Comparison of ENCODE assay signal across 8 cellular contexts in the genomic region with DNA sequence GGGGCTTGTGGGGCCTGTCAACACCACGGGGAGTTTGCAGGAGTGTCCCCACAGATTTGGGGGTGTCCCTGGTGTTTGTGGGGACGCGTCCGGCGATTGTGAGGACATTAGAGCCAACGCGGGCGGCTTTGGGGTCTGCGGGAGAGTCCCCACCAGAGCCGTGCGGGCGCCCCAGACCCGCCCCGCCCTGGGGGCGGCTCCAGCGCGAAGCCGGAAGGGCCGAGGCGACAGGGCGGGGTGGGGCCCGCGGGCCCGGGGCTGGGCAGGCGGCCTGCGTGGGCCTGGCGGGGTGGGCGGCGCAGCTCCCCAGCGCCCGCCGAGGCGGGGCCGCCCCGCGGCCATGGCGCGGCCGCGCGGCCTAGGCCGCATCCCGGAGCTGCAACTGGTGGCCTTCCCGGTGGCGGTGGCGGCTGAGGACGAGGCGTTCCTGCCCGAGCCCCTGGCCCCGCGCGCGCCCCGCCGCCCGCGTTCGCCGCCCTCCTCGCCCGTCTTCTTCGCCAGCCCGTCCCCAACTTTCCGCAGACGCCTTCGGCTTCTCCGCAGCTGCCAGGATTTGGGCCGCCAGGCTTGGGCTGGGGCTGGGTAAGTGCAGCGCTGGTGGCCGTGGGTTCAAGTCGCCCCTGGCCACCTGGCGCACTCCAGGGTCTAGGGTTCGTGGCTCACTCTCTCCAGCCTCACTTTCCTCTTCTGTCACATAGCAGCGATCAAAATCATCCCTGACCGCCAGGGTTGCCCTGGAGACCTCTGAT. TPM values are rescaled to one million over a fixed set of nuclear protein-coding genes. Genes with fewer than 3 reads are reported as not detected.
A peak's percentile ranks its signal among the peaks of the same experiment; 100 is the strongest.
DNase-seq lines count a peak whose midpoint lies in the region; ATAC-seq and TF ChIP-seq lines count a peak whose summit lies in the region.

No MANE protein-coding gene starts in this region.

- CTCF ChIA-PET in activated CD8-positive, alpha-beta memory T cell treated with anti-CD3 and anti-CD28 coated beads, Interleukin-2, amount 10 ng/mL, durations not matched to agents 7 days and 5 days (lab: Charles Lee): interaction anchor here (1.3 to 23.1 kb wide), 4 partner anchors 6 to 76 kb away, joined by 4 to 1020 read pairs (median 56); partner anchors contain the start of genes CDC37 and PDE4A

- H3K36me3 Mint-ChIP-seq in activated CD8-positive, alpha-beta memory T cell treated with anti-CD3 and anti-CD28 coated beads, Interleukin-2, amount 10 ng/mL, durations not matched to agents 7 days and 5 days: peaks cover 18% of the 10 kb centered on the region
- H3K36me3 Mint-ChIP-seq in progenitor cell of endocrine pancreas (ENCODE audit: insufficient read depth): no peaks in the 10 kb centered on the region

- DNase-seq in activated CD8-positive, alpha-beta memory T cell treated with anti-CD3 and anti-CD28 coated beads, Interleukin-2, amount 10 ng/mL, durations not matched to agents 7 days and 5 days: no peak
- no peak for DNase-seq in activated CD8-positive, alpha-beta memory T cell treated with anti-CD3 and anti-CD28 coated beads, Interleukin-2, amount 50 U/mL, for 48 hours
- DNase-seq in foreskin melanocyte (peak; percentile 24), progenitor cell of endocrine pancreas (ENCODE audit: low spot score, unreplicated experiment) (no peak), NCI-H446 treated with DMSO at 0.1 percent for 48 hours (lab: John Stamatoyannopoulos, UW) (no peak), germinal center (ENCODE audit: low spot score) (no peak)

- peak; percentile 10 for ATAC-seq in activated CD8-positive, alpha-beta memory T cell treated with anti-CD3 and anti-CD28 coated beads, Interleukin-2, amount 10 ng/mL, durations not matched to agents 7 days and 5 days
- ATAC-seq in SK-N-SH treated with all-trans-retinoic acid at 6 μM for 48 hours (peak; percentile 65), GM21526 (IDR thresholded peaks at IDR 0.05; ENCODE audit: low FRiP score, unreplicated experiment) (no peak)

- H3K9me3 Mint-ChIP-seq in activated CD8-positive, alpha-beta memory T cell treated with anti-CD3 and anti-CD28 coated beads, Interleukin-2, amount 10 ng/mL, durations not matched to agents 7 days and 5 days (ENCODE audit: low read depth): no peaks in the 10 kb centered on the region
- no peaks in the 10 kb centered on the region for H3K9me3 Mint-ChIP-seq in progenitor cell of endocrine pancreas (ENCODE audit: low read depth)

- H3K27me3 Mint-ChIP-seq in activated CD8-positive, alpha-beta memory T cell treated with anti-CD3 and anti-CD28 coated beads, Interleukin-2, amount 10 ng/mL, durations not matched to agents 7 days and 5 days: peaks cover 6% of the 10 kb centered on the region
- H3K27me3 Mint-ChIP-seq in progenitor cell of endocrine pancreas: peaks cover 75% of the 10 kb centered on the region

- H3K4me3 Mint-ChIP-seq in activated CD8-positive, alpha-beta memory T cell treated with anti-CD3 and anti-CD28 coated beads, Interleukin-2, amount 10 ng/mL, durations not matched to agents 7 days and 5 days: peak overlapping the region; percentile 80
- peak overlapping the region; percentile 61 for H3K4me3 Mint-ChIP-seq in progenitor cell of endocrine pancreas (ENCODE audit: low read depth)

- no peak for TF ChIP-seq CTCF in progenitor cell of endocrine pancreas (IDR thresholded peaks at IDR 0.05; ENCODE audit: unreplicated experiment)

- peak overlapping the region; percentile 96 for H3K27ac Mint-ChIP-seq in activated CD8-positive, alpha-beta memory T cell treated with anti-CD3 and anti-CD28 coated beads, Interleukin-2, amount 10 ng/mL, durations not matched to agents 7 days and 5 days
- H3K27ac Mint-ChIP-seq in progenitor cell of endocrine pancreas: no peak overlapping the region

- H3K4me1 Mint-ChIP-seq in activated CD8-positive, alpha-beta memory T cell treated with anti-CD3 and anti-CD28 coated beads, Interleukin-2, amount 10 ng/mL, durations not matched to agents 7 days and 5 days: peaks cover 80% of the 10 kb centered on the region
- no peaks in the 10 kb centered on the region for H3K4me1 Mint-ChIP-seq in progenitor cell of endocrine pancreas (ENCODE audit: low read depth)

TF ChIP-seq in SK-N-SH treated with all-trans-retinoic acid at 6 μM for 48 hours, 23 proteins besides CTCF, POLR2A, EP300 and RAD21 (continues in another document):
- TF ChIP-seq, protein P1, sequence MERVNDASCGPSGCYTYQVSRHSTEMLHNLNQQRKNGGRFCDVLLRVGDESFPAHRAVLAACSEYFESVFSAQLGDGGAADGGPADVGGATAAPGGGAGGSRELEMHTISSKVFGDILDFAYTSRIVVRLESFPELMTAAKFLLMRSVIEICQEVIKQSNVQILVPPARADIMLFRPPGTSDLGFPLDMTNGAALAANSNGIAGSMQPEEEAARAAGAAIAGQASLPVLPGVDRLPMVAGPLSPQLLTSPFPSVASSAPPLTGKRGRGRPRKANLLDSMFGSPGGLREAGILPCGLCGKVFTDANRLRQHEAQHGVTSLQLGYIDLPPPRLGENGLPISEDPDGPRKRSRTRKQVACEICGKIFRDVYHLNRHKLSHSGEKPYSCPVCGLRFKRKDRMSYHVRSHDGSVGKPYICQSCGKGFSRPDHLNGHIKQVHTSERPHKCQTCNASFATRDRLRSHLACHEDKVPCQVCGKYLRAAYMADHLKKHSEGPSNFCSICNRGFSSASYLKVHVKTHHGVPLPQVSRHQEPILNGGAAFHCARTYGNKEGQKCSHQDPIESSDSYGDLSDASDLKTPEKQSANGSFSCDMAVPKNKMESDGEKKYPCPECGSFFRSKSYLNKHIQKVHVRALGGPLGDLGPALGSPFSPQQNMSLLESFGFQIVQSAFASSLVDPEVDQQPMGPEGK (CRISPR knock-in tag; IDR thresholded peaks at IDR 0.05; ENCODE audit: borderline replicate concordance): no peak
- TF ChIP-seq PPARA (CRISPR knock-in tag; IDR thresholded peaks at IDR 0.05; ENCODE audit: borderline replicate concordance) (no peak), ZC3H10 (CRISPR knock-in tag; IDR thresholded peaks at IDR 0.05) (no peak), ZNF70 (CRISPR knock-in tag; IDR thresholded peaks at IDR 0.05) (no peak), TCF4 (CRISPR knock-in tag; IDR thresholded peaks at IDR 0.05; ENCODE audit: borderline replicate concordance) (no peak), SNAI2 (CRISPR knock-in tag; IDR thresholded peaks at IDR 0.05) (no peak), BACH2 (CRISPR knock-in tag; IDR thresholded peaks at IDR 0.05; ENCODE audit: borderline replicate concordance) (no peak), ZNF565 (CRISPR knock-in tag; conservative IDR thresholded peaks at IDR 0.05; ENCODE audit: low read depth) (no peak), ISL1 (CRISPR knock-in tag; IDR thresholded peaks at IDR 0.05) (no peak), ZNF8 (CRISPR knock-in tag; IDR thresholded peaks at IDR 0.05) (no peak), GLIS3 (CRISPR knock-in tag; IDR thresholded peaks at IDR 0.05) (no peak), TOX (CRISPR knock-in tag; IDR thresholded peaks at IDR 0.05; ENCODE audit: borderline replicate concordance) (no peak), CSDC2 (CRISPR knock-in tag; IDR thresholded peaks at IDR 0.05) (no peak)
- TF ChIP-seq, protein P2, sequence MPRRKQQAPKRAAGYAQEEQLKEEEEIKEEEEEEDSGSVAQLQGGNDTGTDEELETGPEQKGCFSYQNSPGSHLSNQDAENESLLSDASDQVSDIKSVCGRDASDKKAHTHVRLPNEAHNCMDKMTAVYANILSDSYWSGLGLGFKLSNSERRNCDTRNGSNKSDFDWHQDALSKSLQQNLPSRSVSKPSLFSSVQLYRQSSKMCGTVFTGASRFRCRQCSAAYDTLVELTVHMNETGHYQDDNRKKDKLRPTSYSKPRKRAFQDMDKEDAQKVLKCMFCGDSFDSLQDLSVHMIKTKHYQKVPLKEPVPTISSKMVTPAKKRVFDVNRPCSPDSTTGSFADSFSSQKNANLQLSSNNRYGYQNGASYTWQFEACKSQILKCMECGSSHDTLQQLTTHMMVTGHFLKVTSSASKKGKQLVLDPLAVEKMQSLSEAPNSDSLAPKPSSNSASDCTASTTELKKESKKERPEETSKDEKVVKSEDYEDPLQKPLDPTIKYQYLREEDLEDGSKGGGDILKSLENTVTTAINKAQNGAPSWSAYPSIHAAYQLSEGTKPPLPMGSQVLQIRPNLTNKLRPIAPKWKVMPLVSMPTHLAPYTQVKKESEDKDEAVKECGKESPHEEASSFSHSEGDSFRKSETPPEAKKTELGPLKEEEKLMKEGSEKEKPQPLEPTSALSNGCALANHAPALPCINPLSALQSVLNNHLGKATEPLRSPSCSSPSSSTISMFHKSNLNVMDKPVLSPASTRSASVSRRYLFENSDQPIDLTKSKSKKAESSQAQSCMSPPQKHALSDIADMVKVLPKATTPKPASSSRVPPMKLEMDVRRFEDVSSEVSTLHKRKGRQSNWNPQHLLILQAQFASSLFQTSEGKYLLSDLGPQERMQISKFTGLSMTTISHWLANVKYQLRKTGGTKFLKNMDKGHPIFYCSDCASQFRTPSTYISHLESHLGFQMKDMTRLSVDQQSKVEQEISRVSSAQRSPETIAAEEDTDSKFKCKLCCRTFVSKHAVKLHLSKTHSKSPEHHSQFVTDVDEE (CRISPR knock-in tag; IDR thresholded peaks at IDR 0.05): no peak
- TF ChIP-seq, protein P3, sequence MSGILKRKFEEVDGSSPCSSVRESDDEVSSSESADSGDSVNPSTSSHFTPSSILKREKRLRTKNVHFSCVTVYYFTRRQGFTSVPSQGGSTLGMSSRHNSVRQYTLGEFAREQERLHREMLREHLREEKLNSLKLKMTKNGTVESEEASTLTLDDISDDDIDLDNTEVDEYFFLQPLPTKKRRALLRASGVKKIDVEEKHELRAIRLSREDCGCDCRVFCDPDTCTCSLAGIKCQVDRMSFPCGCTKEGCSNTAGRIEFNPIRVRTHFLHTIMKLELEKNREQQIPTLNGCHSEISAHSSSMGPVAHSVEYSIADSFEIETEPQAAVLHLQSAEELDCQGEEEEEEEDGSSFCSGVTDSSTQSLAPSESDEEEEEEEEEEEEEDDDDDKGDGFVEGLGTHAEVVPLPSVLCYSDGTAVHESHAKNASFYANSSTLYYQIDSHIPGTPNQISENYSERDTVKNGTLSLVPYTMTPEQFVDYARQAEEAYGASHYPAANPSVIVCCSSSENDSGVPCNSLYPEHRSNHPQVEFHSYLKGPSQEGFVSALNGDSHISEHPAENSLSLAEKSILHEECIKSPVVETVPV (CRISPR knock-in tag; IDR thresholded peaks at IDR 0.05): no peak

RNA-seq across cellular contexts. Expression of gene PDE4A, which starts 10.3 kb away (rescaled TPM):
- total RNA-seq in activated CD8-positive, alpha-beta memory T cell treated with anti-CD3 and anti-CD28 coated beads, Interleukin-2, amount 10 ng/mL, durations not matched to agents 7 days and 5 days: 100 to 1,000 TPM in 1 of 2 experiments, 10 to 100 TPM in 1; 74.9 to 103 TPM
- total RNA-seq in progenitor cell of endocrine pancreas: 0.72 and 0.87 TPM in 2 replicates

RNA-seq across cellular contexts. Expression of gene CDC37, which starts 27.3 kb away (rescaled TPM):
- 100 to 1,000 TPM; 283 to 309 TPM for total RNA-seq in activated CD8-positive, alpha-beta memory T cell treated with anti-CD3 and anti-CD28 coated beads, Interleukin-2, amount 10 ng/mL, durations not matched to agents 7 days and 5 days
- total RNA-seq in progenitor cell of endocrine pancreas: 148 and 149 TPM in 2 replicates

RNA-seq across cellular contexts. Expression of gene TYK2, which starts 50.3 kb away (rescaled TPM):
- total RNA-seq in activated CD8-positive, alpha-beta memory T cell treated with anti-CD3 and anti-CD28 coated beads, Interleukin-2, amount 10 ng/mL, durations not matched to agents 7 days and 5 days: 100 to 1,000 TPM; 277 to 296 TPM
- total RNA-seq in progenitor cell of endocrine pancreas: 147 and 148 TPM in 2 replicates

Comparison
In these comparisons a context has a peak if more than half of its experiments do, and no peak if none do; other contexts are left out.
1. RNA of gene PDE4A, which starts 10.3 kb away (total RNA-seq): 74.9 to 103 TPM in activated CD8-positive, alpha-beta memory T cell treated with anti-CD3 and anti-CD28 coated beads, Interleukin-2, amount 10 ng/mL, durations not matched to agents 7 days and 5 days; 0.72 to 0.87 TPM in progenitor cell of endocrine pancreas; every median in the first group is over 10 times any median in the second.